In the genomic region with DNA sequence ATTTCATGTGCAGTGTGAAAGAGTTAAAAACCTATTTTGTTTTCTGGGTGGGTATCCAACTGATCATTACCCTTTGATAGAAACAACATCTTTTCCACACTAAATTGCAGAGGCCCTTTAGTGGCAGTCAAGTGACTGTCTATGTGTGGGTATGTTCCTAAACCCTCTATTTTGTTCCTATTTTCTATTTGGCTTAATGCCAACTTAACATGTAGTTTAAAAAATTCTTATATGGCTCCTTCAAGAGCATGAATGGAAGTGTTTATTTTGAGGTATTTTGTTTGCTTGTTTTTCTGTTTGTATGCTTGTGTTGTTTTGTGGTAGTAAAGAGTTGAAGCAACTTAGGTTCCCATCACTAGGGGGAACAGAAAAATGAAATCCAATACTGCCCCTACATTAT, we compare ENCODE assay signal across 42 cellular contexts. TPM values are rescaled to one million over a fixed set of nuclear protein-coding genes. Genes with fewer than 3 reads are reported as not detected.
"Had no signal": no experiment of that assay in that cellular context is flagged by ENCODE, and none has a peak within 500 bp of the region (broad histone marks: within the 10 kb centered on the region; RNA-seq: fewer than 3 reads in every experiment).

No MANE protein-coding gene starts in this region.

- H3K36me3 ChIP-seq: adrenal gland, ascending aorta, brain microvascular endothelial cell, breast epithelium, cardiac muscle cell had no signal

- H3K4me3 Mint-ChIP-seq: activated naive CD4-positive, alpha-beta T cell treated with anti-CD3 and anti-CD28 coated beads for 36 hours; activated naive CD4-positive, alpha-beta T cell treated with anti-CD3 and anti-CD28 coated beads, Interleukin-2, amount 10 ng/mL, durations not matched to agents 7 days and 5 days; activated naive CD4-positive, alpha-beta T cell treated with anti-CD3 and anti-CD28 coated beads, Interleukin-2, amount 50 U/mL, for 24 hours; activated naive CD8-positive, alpha-beta T cell; activated naive CD8-positive, alpha-beta T cell treated with anti-CD3 and anti-CD28 coated beads for 36 hours; activated naive CD8-positive, alpha-beta T cell treated with anti-CD3 and anti-CD28 coated beads, Interleukin-2, amount 10 ng/mL, durations not matched to agents 7 days and 5 days; activated naive CD8-positive, alpha-beta T cell treated with anti-CD3 and anti-CD28 coated beads, Interleukin-2, amount 50 U/mL, for 24 hours; activated T-cell treated with anti-CD3 and anti-CD28 coated beads, Interleukin-2, amount 50 U/mL, for 24 hours; activated T-cell treated with anti-CD3 and anti-CD28 coated beads, Interleukin-2, amount 50 U/mL, for 72 hours; activated T-helper 1 cell treated with anti-CD3 and anti-CD28 coated beads, Interleukin-12 subunit alpha, Interleukin-12 subunit beta, Interleukin-2, Interleukin-4 antibody, amounts not matched to agents 30 ng/mL and 10 ng/mL and 1 ng/mL, durations not matched to agents 14 hours and 24 hours and 36 hours; activated T-helper 17 cell treated with anti-CD3 and anti-CD28 coated beads, Interleukin-2, amount 50 U/mL, for 72 hours; brain; central memory CD8-positive, alpha-beta T cell had no signal

- H3K27me3 ChIP-seq: adrenal gland, ascending aorta, body of pancreas, brain microvascular endothelial cell, breast epithelium, cardiac muscle cell had no signal

- ATAC-seq: activated naive CD4-positive, alpha-beta T cell treated with anti-CD3 and anti-CD28 coated beads, Interleukin-2, amount 50 U/mL, for 72 hours; activated naive CD8-positive, alpha-beta T cell treated with anti-CD3 and anti-CD28 coated beads, Interleukin-2, amount 50 U/mL, for 24 hours; activated T-cell treated with anti-CD3 and anti-CD28 coated beads, Interleukin-2, amount 50 U/mL, for 72 hours; activated T-helper 17 cell treated with anti-CD3 and anti-CD28 coated beads, Interleukin-2, amount 50 U/mL, for 72 hours; body of pancreas had no signal

- H3K4me1 Mint-ChIP-seq: activated naive CD8-positive, alpha-beta T cell treated with anti-CD3 and anti-CD28 coated beads for 36 hours; activated naive CD8-positive, alpha-beta T cell treated with anti-CD3 and anti-CD28 coated beads, Interleukin-2, amount 50 U/mL, for 24 hours; activated T-helper 17 cell treated with anti-CD3 and anti-CD28 coated beads, Interleukin-2, amount 50 U/mL, for 72 hours; brain had no signal

- DNase-seq: activated effector memory CD4-positive, alpha-beta T cell treated with anti-CD3 and anti-CD28 coated beads, Interleukin-2, amount 50 U/mL, for 16 hours; activated effector memory CD4-positive, alpha-beta T cell treated with Interleukin-2 at 50 U/mL for 16 hours; activated gamma-delta T cell; activated gamma-delta T cell treated with Interleukin-2 at 50 U/mL for 16 hours; activated naive CD4-positive, alpha-beta T cell; activated naive CD4-positive, alpha-beta T cell treated with anti-CD3 and anti-CD28 coated beads for 36 hours; activated naive CD4-positive, alpha-beta T cell treated with anti-CD3 and anti-CD28 coated beads, Interleukin-2, amount 10 ng/mL, durations not matched to agents 7 days and 5 days; activated naive CD4-positive, alpha-beta T cell treated with anti-CD3 and anti-CD28 coated beads, Interleukin-2, amount 50 U/mL, for 16 hours; activated naive CD4-positive, alpha-beta T cell treated with Interleukin-2 at 50 U/mL for 16 hours; activated naive CD8-positive, alpha-beta T cell treated with anti-CD3 and anti-CD28 coated beads for 36 hours; activated naive CD8-positive, alpha-beta T cell treated with anti-CD3 and anti-CD28 coated beads, Interleukin-2, amount 10 ng/mL, durations not matched to agents 7 days and 5 days; activated naive CD8-positive, alpha-beta T cell treated with anti-CD3 and anti-CD28 coated beads, Interleukin-2, amount 50 U/mL, for 24 hours; activated T-cell treated with anti-CD3 and anti-CD28 coated beads, Interleukin-2, amount 50 U/mL, for 1 hour; activated T-cell treated with anti-CD3 and anti-CD28 coated beads, Interleukin-2, amount 50 U/mL, for 24 hours; activated T-cell treated with anti-CD3 and anti-CD28 coated beads, Interleukin-2, amount 50 U/mL, for 48 hours; activated T-cell treated with anti-CD3 and anti-CD28 coated beads, Interleukin-2, amount 50 U/mL, for 72 hours; adrenal gland; amniotic stem cell; amygdala; anterior cingulate cortex; aorta; body of pancreas; brain microvascular endothelial cell; caudate nucleus; central memory CD4-positive, alpha-beta T cell; cerebellar nuclear complex had no signal

- H3K27me3 Mint-ChIP-seq: activated naive CD4-positive, alpha-beta T cell treated with anti-CD3 and anti-CD28 coated beads, Interleukin-2, amount 50 U/mL, for 24 hours; activated naive CD8-positive, alpha-beta T cell; activated naive CD8-positive, alpha-beta T cell treated with anti-CD3 and anti-CD28 coated beads for 36 hours; activated naive CD8-positive, alpha-beta T cell treated with anti-CD3 and anti-CD28 coated beads, Interleukin-2, amount 50 U/mL, for 24 hours; activated T-cell treated with anti-CD3 and anti-CD28 coated beads, Interleukin-2, amount 50 U/mL, for 24 hours; activated T-helper 17 cell treated with anti-CD3 and anti-CD28 coated beads, Interleukin-2, amount 50 U/mL, for 72 hours; central memory CD8-positive, alpha-beta T cell had no signal

- H3K27ac ChIP-seq: adrenal gland, ascending aorta, body of pancreas, brain microvascular endothelial cell, breast epithelium, cardiac muscle cell had no signal

- H3K36me3 Mint-ChIP-seq: brain had no signal

- FAIRE-seq: astrocyte, bronchial epithelial cell had no signal

- H3K4me3 ChIP-seq: adrenal gland, ascending aorta, body of pancreas, breast epithelium, cardiac muscle cell had no signal

- H3K4me1 ChIP-seq: adrenal gland, ascending aorta, body of pancreas, breast epithelium had no signal

RNA-seq across cellular contexts. Expression of gene TREM1, which starts 19.9 kb away (rescaled TPM):
- total RNA-seq: activated naive CD8-positive, alpha-beta T cell treated with anti-CD3 and anti-CD28 coated beads, Interleukin-2, amount 10 ng/mL, durations not matched to agents 7 days and 5 days; activated T-helper 1 cell treated with anti-CD3 and anti-CD28 coated beads, Interleukin-12 subunit alpha, Interleukin-12 subunit beta, Interleukin-2, Interleukin-4 antibody, amounts not matched to agents 30 ng/mL and 10 ng/mL and 1 ng/mL, durations not matched to agents 14 hours and 24 hours and 36 hours; activated T-helper 2 cell treated with anti-CD3 and anti-CD28 coated beads, Interferon-gamma antibody, Interleukin-2, Interleukin-4, amounts not matched to agents 10 μg/mL and 5 μg/mL and 100 μg/mL, durations not matched to agents 14 hours and 24 hours and 36 hours; ascending aorta; body of pancreas; cardiac muscle cell had no signal
- polyA plus RNA-seq: cardiac muscle cell had no signal

RNA-seq across cellular contexts. Expression of gene TREML4, which starts 38.4 kb away (rescaled TPM):
- total RNA-seq: activated naive CD4-positive, alpha-beta T cell treated with anti-CD3 and anti-CD28 coated beads for 36 hours; activated naive CD4-positive, alpha-beta T cell treated with anti-CD3 and anti-CD28 coated beads, Interleukin-2, amount 50 U/mL, for 72 hours; activated naive CD8-positive, alpha-beta T cell treated with anti-CD3 and anti-CD28 coated beads for 36 hours; activated naive CD8-positive, alpha-beta T cell treated with anti-CD3 and anti-CD28 coated beads, Interleukin-2, amount 10 ng/mL, durations not matched to agents 7 days and 5 days; activated T-cell treated with anti-CD3 and anti-CD28 coated beads, Interleukin-2, amount 50 U/mL, for 72 hours; activated T-helper 1 cell treated with anti-CD3 and anti-CD28 coated beads, Interleukin-12 subunit alpha, Interleukin-12 subunit beta, Interleukin-2, Interleukin-4 antibody, amounts not matched to agents 30 ng/mL and 10 ng/mL and 1 ng/mL, durations not matched to agents 14 hours and 24 hours and 36 hours; activated T-helper 17 cell treated with anti-CD3 and anti-CD28 coated beads, Interleukin-2, amount 50 U/mL, for 72 hours; activated T-helper 2 cell treated with anti-CD3 and anti-CD28 coated beads, Interferon-gamma antibody, Interleukin-2, Interleukin-4, amounts not matched to agents 10 μg/mL and 5 μg/mL and 100 μg/mL, durations not matched to agents 14 hours and 24 hours and 36 hours; adrenal gland; ascending aorta; astrocyte; body of pancreas; breast epithelium; bronchial epithelial cell; cardiac muscle cell; cardiac septum; cerebellum; chondrocyte had no signal
- polyA plus RNA-seq: adrenal gland, aorta, cardiac muscle cell had no signal
